Comparison of ENCODE assay signal across 1 cellular context in the genomic region with DNA sequence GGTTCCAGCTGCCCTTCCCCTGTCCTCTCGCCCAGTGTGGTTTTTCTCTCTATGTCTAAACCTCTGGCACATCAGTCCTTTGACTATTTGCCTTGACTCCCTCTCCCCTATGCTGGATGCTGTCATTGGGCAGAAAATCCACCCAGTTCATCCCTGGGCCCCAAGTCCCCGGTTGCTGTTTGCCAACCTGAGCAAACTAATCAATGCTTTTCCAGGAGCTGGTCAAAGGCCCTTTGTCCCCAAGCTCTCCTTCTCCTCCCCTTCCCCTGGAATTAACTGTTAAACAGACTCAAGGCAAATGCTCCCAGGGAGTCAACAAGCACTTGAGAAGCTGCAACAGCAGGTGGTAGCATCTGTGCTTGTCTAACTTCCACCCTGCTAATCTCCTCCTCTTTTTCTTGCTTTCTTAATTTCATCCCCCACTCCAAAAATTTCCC.
A peak's percentile ranks its signal among the peaks of the same experiment; 100 is the strongest.
TF ChIP-seq lines count a peak whose summit lies in the region.

No MANE protein-coding gene starts in this region.

TF ChIP-seq in HepG2, 621 proteins besides CTCF, POLR2A, EP300 and RAD21 (continued from another document and continues in another):
- TF ChIP-seq, protein P1, sequence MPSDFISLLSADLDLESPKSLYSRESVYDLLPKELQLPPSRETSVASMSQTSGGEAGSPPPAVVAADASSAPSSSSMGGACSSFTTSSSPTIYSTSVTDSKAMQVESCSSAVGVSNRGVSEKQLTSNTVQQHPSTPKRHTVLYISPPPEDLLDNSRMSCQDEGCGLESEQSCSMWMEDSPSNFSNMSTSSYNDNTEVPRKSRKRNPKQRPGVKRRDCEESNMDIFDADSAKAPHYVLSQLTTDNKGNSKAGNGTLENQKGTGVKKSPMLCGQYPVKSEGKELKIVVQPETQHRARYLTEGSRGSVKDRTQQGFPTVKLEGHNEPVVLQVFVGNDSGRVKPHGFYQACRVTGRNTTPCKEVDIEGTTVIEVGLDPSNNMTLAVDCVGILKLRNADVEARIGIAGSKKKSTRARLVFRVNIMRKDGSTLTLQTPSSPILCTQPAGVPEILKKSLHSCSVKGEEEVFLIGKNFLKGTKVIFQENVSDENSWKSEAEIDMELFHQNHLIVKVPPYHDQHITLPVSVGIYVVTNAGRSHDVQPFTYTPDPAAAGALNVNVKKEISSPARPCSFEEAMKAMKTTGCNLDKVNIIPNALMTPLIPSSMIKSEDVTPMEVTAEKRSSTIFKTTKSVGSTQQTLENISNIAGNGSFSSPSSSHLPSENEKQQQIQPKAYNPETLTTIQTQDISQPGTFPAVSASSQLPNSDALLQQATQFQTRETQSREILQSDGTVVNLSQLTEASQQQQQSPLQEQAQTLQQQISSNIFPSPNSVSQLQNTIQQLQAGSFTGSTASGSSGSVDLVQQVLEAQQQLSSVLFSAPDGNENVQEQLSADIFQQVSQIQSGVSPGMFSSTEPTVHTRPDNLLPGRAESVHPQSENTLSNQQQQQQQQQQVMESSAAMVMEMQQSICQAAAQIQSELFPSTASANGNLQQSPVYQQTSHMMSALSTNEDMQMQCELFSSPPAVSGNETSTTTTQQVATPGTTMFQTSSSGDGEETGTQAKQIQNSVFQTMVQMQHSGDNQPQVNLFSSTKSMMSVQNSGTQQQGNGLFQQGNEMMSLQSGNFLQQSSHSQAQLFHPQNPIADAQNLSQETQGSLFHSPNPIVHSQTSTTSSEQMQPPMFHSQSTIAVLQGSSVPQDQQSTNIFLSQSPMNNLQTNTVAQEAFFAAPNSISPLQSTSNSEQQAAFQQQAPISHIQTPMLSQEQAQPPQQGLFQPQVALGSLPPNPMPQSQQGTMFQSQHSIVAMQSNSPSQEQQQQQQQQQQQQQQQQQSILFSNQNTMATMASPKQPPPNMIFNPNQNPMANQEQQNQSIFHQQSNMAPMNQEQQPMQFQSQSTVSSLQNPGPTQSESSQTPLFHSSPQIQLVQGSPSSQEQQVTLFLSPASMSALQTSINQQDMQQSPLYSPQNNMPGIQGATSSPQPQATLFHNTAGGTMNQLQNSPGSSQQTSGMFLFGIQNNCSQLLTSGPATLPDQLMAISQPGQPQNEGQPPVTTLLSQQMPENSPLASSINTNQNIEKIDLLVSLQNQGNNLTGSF (CRISPR knock-in tag; IDR thresholded peaks at IDR 0.05), result no peak
- TF ChIP-seq FOSL1 (CRISPR knock-in tag; IDR thresholded peaks at IDR 0.05; ENCODE audit: borderline replicate concordance) (no peak), ZNF33B (CRISPR knock-in tag; IDR thresholded peaks at IDR 0.05) (no peak), MXI1 (IDR thresholded peaks at IDR 0.05; ENCODE audit: borderline replicate concordance, low read depth, low read length) (no peak), CSRNP1 (CRISPR knock-in tag; IDR thresholded peaks at IDR 0.05) (no peak), NFE2L2 (IDR thresholded peaks at IDR 0.05; ENCODE audit: low read length) (no peak), MTA1 (CRISPR knock-in tag; IDR thresholded peaks at IDR 0.05; ENCODE audit: borderline replicate concordance) (peak; percentile 76), SETDB1 (CRISPR knock-in tag; IDR thresholded peaks at IDR 0.05; ENCODE audit: borderline replicate concordance) (no peak), EEA1 (CRISPR knock-in tag; IDR thresholded peaks at IDR 0.05; ENCODE audit: borderline replicate concordance) (no peak), ETV6 (CRISPR knock-in tag; conservative IDR thresholded peaks at IDR 0.05) (no peak), SRSF1 (optimal IDR thresholded peaks at IDR 0.05; ENCODE audit: low read depth, low read length) (no peak), GLMP (CRISPR knock-in tag; IDR thresholded peaks at IDR 0.05; ENCODE audit: borderline replicate concordance) (no peak), ZNF343 (CRISPR knock-in tag; IDR thresholded peaks at IDR 0.05) (0 out of 2 replicates have a peak, but pooled peaks have one; percentile 68), ZSCAN20 (CRISPR knock-in tag; IDR thresholded peaks at IDR 0.05; ENCODE audit: borderline replicate concordance) (no peak), HIVEP1 (CRISPR knock-in tag; IDR thresholded peaks at IDR 0.05) (no peak), ZNF136 (CRISPR knock-in tag; IDR thresholded peaks at IDR 0.05; ENCODE audit: low read depth) (no peak), ONECUT2 (CRISPR knock-in tag; IDR thresholded peaks at IDR 0.05) (peak; percentile 96), PRPF4 (IDR thresholded peaks at IDR 0.05; ENCODE audit: low read depth, low read length, poor library complexity, severe bottlenecking) (no peak), TBX3 (IDR thresholded peaks at IDR 0.05; ENCODE audit: borderline replicate concordance) (no peak), JUND (CRISPR knock-in tag; IDR thresholded peaks at IDR 0.05) (no peak)
- TF ChIP-seq, protein P2, sequence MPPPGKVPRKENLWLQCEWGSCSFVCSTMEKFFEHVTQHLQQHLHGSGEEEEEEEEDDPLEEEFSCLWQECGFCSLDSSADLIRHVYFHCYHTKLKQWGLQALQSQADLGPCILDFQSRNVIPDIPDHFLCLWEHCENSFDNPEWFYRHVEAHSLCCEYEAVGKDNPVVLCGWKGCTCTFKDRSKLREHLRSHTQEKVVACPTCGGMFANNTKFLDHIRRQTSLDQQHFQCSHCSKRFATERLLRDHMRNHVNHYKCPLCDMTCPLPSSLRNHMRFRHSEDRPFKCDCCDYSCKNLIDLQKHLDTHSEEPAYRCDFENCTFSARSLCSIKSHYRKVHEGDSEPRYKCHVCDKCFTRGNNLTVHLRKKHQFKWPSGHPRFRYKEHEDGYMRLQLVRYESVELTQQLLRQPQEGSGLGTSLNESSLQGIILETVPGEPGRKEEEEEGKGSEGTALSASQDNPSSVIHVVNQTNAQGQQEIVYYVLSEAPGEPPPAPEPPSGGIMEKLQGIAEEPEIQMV (CRISPR knock-in tag; IDR thresholded peaks at IDR 0.05; ENCODE audit: low read depth), result no peak
- TF ChIP-seq, protein P3, sequence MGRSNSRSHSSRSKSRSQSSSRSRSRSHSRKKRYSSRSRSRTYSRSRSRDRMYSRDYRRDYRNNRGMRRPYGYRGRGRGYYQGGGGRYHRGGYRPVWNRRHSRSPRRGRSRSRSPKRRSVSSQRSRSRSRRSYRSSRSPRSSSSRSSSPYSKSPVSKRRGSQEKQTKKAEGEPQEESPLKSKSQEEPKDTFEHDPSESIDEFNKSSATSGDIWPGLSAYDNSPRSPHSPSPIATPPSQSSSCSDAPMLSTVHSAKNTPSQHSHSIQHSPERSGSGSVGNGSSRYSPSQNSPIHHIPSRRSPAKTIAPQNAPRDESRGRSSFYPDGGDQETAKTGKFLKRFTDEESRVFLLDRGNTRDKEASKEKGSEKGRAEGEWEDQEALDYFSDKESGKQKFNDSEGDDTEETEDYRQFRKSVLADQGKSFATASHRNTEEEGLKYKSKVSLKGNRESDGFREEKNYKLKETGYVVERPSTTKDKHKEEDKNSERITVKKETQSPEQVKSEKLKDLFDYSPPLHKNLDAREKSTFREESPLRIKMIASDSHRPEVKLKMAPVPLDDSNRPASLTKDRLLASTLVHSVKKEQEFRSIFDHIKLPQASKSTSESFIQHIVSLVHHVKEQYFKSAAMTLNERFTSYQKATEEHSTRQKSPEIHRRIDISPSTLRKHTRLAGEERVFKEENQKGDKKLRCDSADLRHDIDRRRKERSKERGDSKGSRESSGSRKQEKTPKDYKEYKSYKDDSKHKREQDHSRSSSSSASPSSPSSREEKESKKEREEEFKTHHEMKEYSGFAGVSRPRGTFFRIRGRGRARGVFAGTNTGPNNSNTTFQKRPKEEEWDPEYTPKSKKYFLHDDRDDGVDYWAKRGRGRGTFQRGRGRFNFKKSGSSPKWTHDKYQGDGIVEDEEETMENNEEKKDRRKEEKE (IDR thresholded peaks at IDR 0.05), result no peak
- TF ChIP-seq, protein P4, sequence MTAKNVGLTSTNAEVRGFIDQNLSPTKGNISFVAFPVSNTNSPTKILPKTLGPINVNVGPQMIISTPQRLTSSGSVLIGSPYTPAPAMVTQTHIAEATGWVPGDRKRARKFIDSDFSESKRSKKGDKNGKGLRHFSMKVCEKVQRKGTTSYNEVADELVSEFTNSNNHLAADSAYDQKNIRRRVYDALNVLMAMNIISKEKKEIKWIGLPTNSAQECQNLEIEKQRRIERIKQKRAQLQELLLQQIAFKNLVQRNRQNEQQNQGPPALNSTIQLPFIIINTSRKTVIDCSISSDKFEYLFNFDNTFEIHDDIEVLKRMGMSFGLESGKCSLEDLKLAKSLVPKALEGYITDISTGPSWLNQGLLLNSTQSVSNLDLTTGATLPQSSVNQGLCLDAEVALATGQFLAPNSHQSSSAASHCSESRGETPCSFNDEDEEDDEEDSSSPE (CRISPR knock-in tag; IDR thresholded peaks at IDR 0.05), result no peak
- TF ChIP-seq, protein P5, sequence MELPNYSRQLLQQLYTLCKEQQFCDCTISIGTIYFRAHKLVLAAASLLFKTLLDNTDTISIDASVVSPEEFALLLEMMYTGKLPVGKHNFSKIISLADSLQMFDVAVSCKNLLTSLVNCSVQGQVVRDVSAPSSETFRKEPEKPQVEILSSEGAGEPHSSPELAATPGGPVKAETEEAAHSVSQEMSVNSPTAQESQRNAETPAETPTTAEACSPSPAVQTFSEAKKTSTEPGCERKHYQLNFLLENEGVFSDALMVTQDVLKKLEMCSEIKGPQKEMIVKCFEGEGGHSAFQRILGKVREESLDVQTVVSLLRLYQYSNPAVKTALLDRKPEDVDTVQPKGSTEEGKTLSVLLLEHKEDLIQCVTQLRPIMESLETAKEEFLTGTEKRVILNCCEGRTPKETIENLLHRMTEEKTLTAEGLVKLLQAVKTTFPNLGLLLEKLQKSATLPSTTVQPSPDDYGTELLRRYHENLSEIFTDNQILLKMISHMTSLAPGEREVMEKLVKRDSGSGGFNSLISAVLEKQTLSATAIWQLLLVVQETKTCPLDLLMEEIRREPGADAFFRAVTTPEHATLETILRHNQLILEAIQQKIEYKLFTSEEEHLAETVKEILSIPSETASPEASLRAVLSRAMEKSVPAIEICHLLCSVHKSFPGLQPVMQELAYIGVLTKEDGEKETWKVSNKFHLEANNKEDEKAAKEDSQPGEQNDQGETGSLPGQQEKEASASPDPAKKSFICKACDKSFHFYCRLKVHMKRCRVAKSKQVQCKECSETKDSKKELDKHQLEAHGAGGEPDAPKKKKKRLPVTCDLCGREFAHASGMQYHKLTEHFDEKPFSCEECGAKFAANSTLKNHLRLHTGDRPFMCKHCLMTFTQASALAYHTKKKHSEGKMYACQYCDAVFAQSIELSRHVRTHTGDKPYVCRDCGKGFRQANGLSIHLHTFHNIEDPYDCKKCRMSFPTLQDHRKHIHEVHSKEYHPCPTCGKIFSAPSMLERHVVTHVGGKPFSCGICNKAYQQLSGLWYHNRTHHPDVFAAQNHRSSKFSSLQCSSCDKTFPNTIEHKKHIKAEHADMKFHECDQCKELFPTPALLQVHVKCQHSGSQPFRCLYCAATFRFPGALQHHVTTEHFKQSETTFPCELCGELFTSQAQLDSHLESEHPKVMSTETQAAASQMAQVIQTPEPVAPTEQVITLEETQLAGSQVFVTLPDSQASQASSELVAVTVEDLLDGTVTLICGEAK (IDR thresholded peaks at IDR 0.05), result no peak
- TF ChIP-seq, protein P5 (CRISPR knock-in tag; IDR thresholded peaks at IDR 0.05), result no peak
- TF ChIP-seq, protein P6, sequence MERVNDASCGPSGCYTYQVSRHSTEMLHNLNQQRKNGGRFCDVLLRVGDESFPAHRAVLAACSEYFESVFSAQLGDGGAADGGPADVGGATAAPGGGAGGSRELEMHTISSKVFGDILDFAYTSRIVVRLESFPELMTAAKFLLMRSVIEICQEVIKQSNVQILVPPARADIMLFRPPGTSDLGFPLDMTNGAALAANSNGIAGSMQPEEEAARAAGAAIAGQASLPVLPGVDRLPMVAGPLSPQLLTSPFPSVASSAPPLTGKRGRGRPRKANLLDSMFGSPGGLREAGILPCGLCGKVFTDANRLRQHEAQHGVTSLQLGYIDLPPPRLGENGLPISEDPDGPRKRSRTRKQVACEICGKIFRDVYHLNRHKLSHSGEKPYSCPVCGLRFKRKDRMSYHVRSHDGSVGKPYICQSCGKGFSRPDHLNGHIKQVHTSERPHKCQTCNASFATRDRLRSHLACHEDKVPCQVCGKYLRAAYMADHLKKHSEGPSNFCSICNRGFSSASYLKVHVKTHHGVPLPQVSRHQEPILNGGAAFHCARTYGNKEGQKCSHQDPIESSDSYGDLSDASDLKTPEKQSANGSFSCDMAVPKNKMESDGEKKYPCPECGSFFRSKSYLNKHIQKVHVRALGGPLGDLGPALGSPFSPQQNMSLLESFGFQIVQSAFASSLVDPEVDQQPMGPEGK (CRISPR knock-in tag; IDR thresholded peaks at IDR 0.05), result peak; percentile 54; the same call in 1 of the 2 replicates
